In the genomic region with DNA sequence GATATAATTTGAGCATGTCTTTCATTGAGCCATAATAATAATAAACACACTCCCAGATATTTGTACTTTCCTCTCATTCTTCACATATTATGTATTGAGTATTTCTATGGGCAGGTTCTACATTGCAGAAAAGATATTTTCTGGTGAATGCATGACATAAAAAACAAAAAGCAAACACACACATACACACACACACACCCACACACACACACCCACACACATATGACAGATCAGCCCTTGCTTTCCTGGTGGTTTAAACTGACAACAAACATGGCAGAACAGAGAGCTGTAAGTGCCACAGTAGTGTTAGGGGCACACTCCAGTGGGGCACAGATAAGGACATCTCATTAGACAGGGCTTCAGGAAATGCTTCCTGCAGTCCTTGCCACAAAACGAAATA, we compare ENCODE assay signal across 29 cellular contexts.
"Had no signal": no experiment of that assay in that cellular context is flagged by ENCODE, and none has a peak within 500 bp of the region (broad histone marks: within the 10 kb centered on the region; RNA-seq: fewer than 3 reads in every experiment).

No MANE protein-coding gene starts in this region.

- H3K27me3 Mint-ChIP-seq: progenitor cell of endocrine pancreas had no signal

- H3K9me3 Mint-ChIP-seq: nephron; neural progenitor cell; stimulated activated memory B cell treated with anti-CD40 and anti-IgM and Interleukin-4, amounts not matched to agents 10 μg/mL and 1 μg/mL and 100 μg/mL, for 72 hours had no signal

- H3K9me3 ChIP-seq: ovary, psoas muscle, right lobe of liver, sigmoid colon, suprapubic skin, testis, tibial artery, transverse colon, upper lobe of left lung, vagina had no signal

- H3K4me1 ChIP-seq: neural progenitor cell, parathyroid adenoma, psoas muscle, right lobe of liver, sigmoid colon, suprapubic skin, testis, tibial artery, transverse colon, upper lobe of left lung, vagina had no signal

- H3K36me3 Mint-ChIP-seq: natural killer cell; neural progenitor cell; stimulated activated memory B cell treated with anti-CD40 and anti-IgM and Interleukin-4, amounts not matched to agents 10 μg/mL and 1 μg/mL and 100 μg/mL, for 72 hours had no signal

- FAIRE-seq: small intestine, urothelium cell line had no signal

- H3K36me3 ChIP-seq: neural progenitor cell, ovary, right lobe of liver, sigmoid colon, suprapubic skin, tibial artery, transverse colon, upper lobe of left lung, vagina had no signal

- H3K4me1 Mint-ChIP-seq: natural killer cell; neural progenitor cell; stimulated activated memory B cell treated with anti-CD40 and anti-IgM and Interleukin-4, amounts not matched to agents 10 μg/mL and 1 μg/mL and 100 μg/mL, for 72 hours; stimulated activated naive CD8-positive, alpha-beta T cell treated with anti-CD3 and anti-CD28 coated beads, Interleukin-15, amount 100 ng/mL, for 72 hours had no signal

- H3K27ac ChIP-seq: neural progenitor cell, ovary, parathyroid adenoma, psoas muscle, right lobe of liver, sigmoid colon, suprapubic skin, testis, tibial artery, transverse colon, upper lobe of left lung, vagina had no signal

- H3K4me3 Mint-ChIP-seq: natural killer cell; nephron; neural progenitor cell; stimulated activated memory B cell treated with anti-CD40 and anti-IgM and Interleukin-4, amounts not matched to agents 10 μg/mL and 1 μg/mL and 100 μg/mL, for 72 hours; stimulated activated naive CD8-positive, alpha-beta T cell treated with anti-CD3 and anti-CD28 coated beads, Interleukin-15, amount 100 ng/mL, for 72 hours had no signal

- H3K9ac ChIP-seq: neural progenitor cell, parathyroid adenoma had no signal

- H3K4me3 ChIP-seq: neural progenitor cell, ovary, psoas muscle, right lobe of liver, sigmoid colon, suprapubic skin, testis, tibial artery, transverse colon, upper lobe of left lung, vagina had no signal

- ATAC-seq: natural killer cell; psoas muscle; right cardiac atrium; right lobe of liver; stimulated activated memory B cell treated with anti-CD40 and anti-IgM and Interleukin-4, amounts not matched to agents 10 μg/mL and 1 μg/mL and 100 μg/mL, for 72 hours; stimulated activated naive CD8-positive, alpha-beta T cell treated with anti-CD3 and anti-CD28 coated beads, Interleukin-15, amount 100 ng/mL, for 72 hours; stimulated activated naive CD8-positive, alpha-beta T cell treated with anti-CD3 and anti-CD28 coated beads, Interleukin-15, Interleukin-2, amounts not matched to agents 100 U/mL and 50 U/mL, for 24 hours had no signal

- DNase-seq: natural killer cell; occipital lobe; ovary; posterior cingulate gyrus; psoas muscle; right cardiac atrium; right lobe of liver; sigmoid colon; small intestine; stimulated activated CD4-positive, alpha-beta T cell treated with anti-CD3 and anti-CD28 coated beads, Interleukin-15, amount 100 ng/mL, for 24 hours; stimulated activated CD4-positive, alpha-beta T cell treated with anti-CD3 and anti-CD28 coated beads, Interleukin-2, amount 100 ng/mL, for 24 hours; stimulated activated CD4-positive, alpha-beta T cell treated with anti-CD3 and anti-CD28 coated beads, Interleukin-2, amount 100 ng/mL, for 48 hours; stimulated activated CD4-positive, alpha-beta T cell treated with anti-CD3 and anti-CD28 coated beads, Interleukin-4, amount 100 ng/mL, for 24 hours; stimulated activated naive CD4-positive, alpha-beta T cell; stimulated activated naive CD8-positive, alpha-beta T cell treated with anti-CD3 and anti-CD28 coated beads, Interleukin-15, amount 100 ng/mL, for 72 hours; stimulated activated naive CD8-positive, alpha-beta T cell treated with anti-CD3 and anti-CD28 coated beads, Interleukin-15, Interleukin-2, amounts not matched to agents 100 U/mL and 50 U/mL, for 24 hours; substantia nigra; testis; tibial artery; transverse colon; upper lobe of left lung had no signal
